In genomic region chr6:25175656-25176055, GRCh38 we compare ENCODE assay signal across 14 cellular contexts.
DNase-seq lines count a peak whose midpoint lies in the region; FAIRE-seq and TF ChIP-seq lines count a peak whose summit lies in the region.
"Had no signal": no experiment of that assay in that cellular context is flagged by ENCODE, and none has a peak within 500 bp of the region (broad histone marks: within the 10 kb centered on the region; RNA-seq: fewer than 3 reads in every experiment).

No MANE protein-coding gene starts in this region.

- H3K14ac ChIP-seq in H1 (ENCODE audit: insufficient read length): no peak overlapping the region

- peak; percentile 62 for DNase-seq in activated CD4-positive, alpha-beta T cell treated with anti-CD3 and anti-CD28 coated beads, Interleukin-2, amount 10 ng/mL, durations not matched to agents 24 days and 14 days
- no peak for DNase-seq in activated CD4-positive, alpha-beta T cell treated with anti-CD3 and anti-CD28 coated beads for 4 hours
- DNase-seq in OCI-M1 (lab: John Stamatoyannopoulos, UW): peak; percentile 74
- no peak for DNase-seq in H1 (ENCODE audit: low read depth in 1 of 2, low spot score in 2 of 2)
- DNase-seq in suprapubic skin (ENCODE audit: low spot score in 2 of 2): no peak
- no peak for DNase-seq in NCI-H187 treated with DMSO at 0.1 percent for 48 hours (lab: John Stamatoyannopoulos, UW)
- no peak for DNase-seq in activated T-cell treated with anti-CD3 and anti-CD28 coated beads, Interleukin-2, amount 50 U/mL, for 24 hours
- no peak for DNase-seq in NCI-H2081 treated with DMSO at 0.1 percent for 48 hours (lab: John Stamatoyannopoulos, UW)
- DNase-seq: activated naive CD8-positive, alpha-beta T cell treated with anti-CD3 and anti-CD28 coated beads, Interleukin-2, amount 50 U/mL, for 24 hours; cortex of kidney; GM23248; kidney; NCI-H1105 treated with DMSO at 0.1 percent for 48 hours; NCI-H82 had no signal

- H2AK5ac ChIP-seq in H1 (ENCODE audit: low read depth, low read length): no peak overlapping the region

- H3K4me1 Mint-ChIP-seq in activated CD4-positive, alpha-beta T cell treated with anti-CD3 and anti-CD28 coated beads, Interleukin-2, amount 10 ng/mL, durations not matched to agents 24 days and 14 days: peaks cover 77% of the 10 kb centered on the region
- H3K4me1 Mint-ChIP-seq in activated T-cell treated with anti-CD3 and anti-CD28 coated beads, Interleukin-2, amount 50 U/mL, for 24 hours (ENCODE audit: low read depth): peaks cover 57% of the 10 kb centered on the region

- H3K27ac ChIP-seq in H1 (ENCODE audit: low read depth, low read length) (no peak overlapping the region), suprapubic skin (peak overlapping the region; percentile 32)
- H3K27ac ChIP-seq: GM23248 had no signal

- no peaks in the 10 kb centered on the region for H3K79me2 ChIP-seq in H1 (ENCODE audit: control insufficient read depth in 1 of 2, insufficient read depth in 2 of 2, low read length in 2 of 2)

- H3K9me3 ChIP-seq in H1 (ENCODE audit: insufficient read depth in 2 of 2, low read depth in 1 of 2, low read length in 1 of 2): no peaks in the 10 kb centered on the region
- no peaks in the 10 kb centered on the region for H3K9me3 ChIP-seq in suprapubic skin

- H4K20me1 ChIP-seq in H1 (replicated peaks in 1 of 2; ENCODE audit: control insufficient read depth in 1 of 2, insufficient read depth in 2 of 2, low read length in 2 of 2): no peaks in the 10 kb centered on the region

- peaks cover 5% of the 10 kb centered on the region for H3K9me3 Mint-ChIP-seq in activated CD4-positive, alpha-beta T cell treated with anti-CD3 and anti-CD28 coated beads, Interleukin-2, amount 10 ng/mL, durations not matched to agents 24 days and 14 days
- H3K9me3 Mint-ChIP-seq in activated T-cell treated with anti-CD3 and anti-CD28 coated beads, Interleukin-2, amount 50 U/mL, for 24 hours: no peaks in the 10 kb centered on the region
- H3K9me3 Mint-ChIP-seq: activated naive CD8-positive, alpha-beta T cell treated with anti-CD3 and anti-CD28 coated beads, Interleukin-2, amount 50 U/mL, for 24 hours had no signal

- no peak overlapping the region for H3K4ac ChIP-seq in H1 (replicated peaks; ENCODE audit: insufficient read length, low read depth, low read length)

- H3K4me1 ChIP-seq in H1 (replicated peaks in 1 of 4; ENCODE audit: control insufficient read depth in 3 of 4, insufficient read depth in 4 of 4, low read length in 3 of 4) (no peaks in the 10 kb centered on the region), suprapubic skin (peaks cover 52% of the 10 kb centered on the region)

- TF ChIP-seq CTCF in H1 (IDR thresholded peaks at IDR 0.05; ENCODE audit: control extremely low read depth in 1 of 3, insufficient read depth in 1 of 3, low read depth in 1 of 3, low read length in 3 of 3) (peak in 2 of 3 experiments; percentile 21 to 23; a peak in 2 of 4 replicates), suprapubic skin (IDR thresholded peaks at IDR 0.05) (no peak)

- H3K27me3 Mint-ChIP-seq in activated CD4-positive, alpha-beta T cell treated with anti-CD3 and anti-CD28 coated beads, Interleukin-2, amount 10 ng/mL, durations not matched to agents 24 days and 14 days: no peaks in the 10 kb centered on the region
- peaks cover 7% of the 10 kb centered on the region for H3K27me3 Mint-ChIP-seq in activated T-cell treated with anti-CD3 and anti-CD28 coated beads, Interleukin-2, amount 50 U/mL, for 24 hours

- CTCF ChIA-PET in H1 (lab: Charles Lee; ENCODE audit: partially characterized antibody): interaction anchor here (1.3 kb wide), 2 partner anchors 10 to 320 kb away, joined by 3 to 4 read pairs; no protein-coding TSS in a partner anchor

- no peak for FAIRE-seq in H1 (lab: Jason Lieb, UNC)
- FAIRE-seq: kidney had no signal

- no peak overlapping the region for H4K5ac ChIP-seq in H1 (ENCODE audit: insufficient read length, low read depth, low read length)

- peak overlapping the region; percentile 76 for H3K27ac Mint-ChIP-seq in activated CD4-positive, alpha-beta T cell treated with anti-CD3 and anti-CD28 coated beads, Interleukin-2, amount 10 ng/mL, durations not matched to agents 24 days and 14 days
- H3K27ac Mint-ChIP-seq in activated T-cell treated with anti-CD3 and anti-CD28 coated beads, Interleukin-2, amount 50 U/mL, for 24 hours: no peak overlapping the region
- H3K27ac Mint-ChIP-seq: activated naive CD8-positive, alpha-beta T cell treated with anti-CD3 and anti-CD28 coated beads, Interleukin-2, amount 50 U/mL, for 24 hours had no signal

- H4K8ac ChIP-seq in H1 (ENCODE audit: extremely low read depth, insufficient read depth, low read length): no peak overlapping the region

- H3K27me3 ChIP-seq in H1 (replicated peaks in 1 of 4; ENCODE audit: control insufficient read depth in 3 of 4, extremely low read depth in 1 of 4, insufficient read depth in 3 of 4, low read length in 3 of 4) (no peaks in the 10 kb centered on the region), suprapubic skin (no peaks in the 10 kb centered on the region)

- H2BK20ac ChIP-seq in H1 (ENCODE audit: low read length): no peak overlapping the region

- TF ChIP-seq EP300 in H1 (IDR thresholded peaks at IDR 0.05; ENCODE audit: borderline replicate concordance in 1 of 2, low read depth in 2 of 2, low read length in 2 of 2) (no peak), suprapubic skin (IDR thresholded peaks at IDR 0.05) (no peak)

- WGBS in H1 (ENCODE audit: extremely low coverage in 1 of 2, insufficient coverage in 1 of 2, insufficient read length in 1 of 2, insufficient replicate concordance in 2 of 2, low coverage in 1 of 2, low lambda C conversion rate in 2 of 2, missing lambda C conversion rate in 1 of 2), 2 experiments: 91% methylated on average over 2 of the region's 2 CpGs; no CpG with 5 or more reads in 1 of the 2 experiments
- 79% methylated on average over 2 of the region's 2 CpGs for WGBS in suprapubic skin

- no peak overlapping the region for H3K18ac ChIP-seq in H1 (ENCODE audit: extremely low read depth, low read length)

- H3K9ac ChIP-seq in H1 (replicated peaks in 1 of 4; ENCODE audit: extremely low read depth in 1 of 4, low read depth in 3 of 4, low read length in 3 of 4): no peak overlapping the region
- H3K9ac ChIP-seq: GM23248 had no signal

- no peak overlapping the region for H2BK15ac ChIP-seq in H1 (ENCODE audit: low read length)

- POLR2A ChIA-PET in H1 (lab: Charles Lee; ENCODE audit: partially characterized antibody): no interaction called here

- H2BK120ac ChIP-seq in H1 (replicated peaks; ENCODE audit: low read depth, low read length): no peak overlapping the region

- peak overlapping the region; percentile 14 for H3K4me3 Mint-ChIP-seq in activated CD4-positive, alpha-beta T cell treated with anti-CD3 and anti-CD28 coated beads, Interleukin-2, amount 10 ng/mL, durations not matched to agents 24 days and 14 days
- H3K4me3 Mint-ChIP-seq in activated T-cell treated with anti-CD3 and anti-CD28 coated beads, Interleukin-2, amount 50 U/mL, for 24 hours: no peak overlapping the region
- H3K4me3 Mint-ChIP-seq: activated naive CD8-positive, alpha-beta T cell treated with anti-CD3 and anti-CD28 coated beads, Interleukin-2, amount 50 U/mL, for 24 hours had no signal

- H3K36me3 ChIP-seq in H1 (ENCODE audit: control insufficient read depth in 2 of 4, insufficient read depth in 4 of 4, low read length in 3 of 4) (no peaks in the 10 kb centered on the region), suprapubic skin (no peaks in the 10 kb centered on the region)

- H3K4me3 ChIP-seq in H1 (ENCODE audit: extremely low read depth in 1 of 4, insufficient read depth in 2 of 4, low read depth in 3 of 4, low read length in 4 of 4) (no peak overlapping the region), suprapubic skin (no peak overlapping the region)
- H3K4me3 ChIP-seq: GM23248 had no signal

- H3K36me3 Mint-ChIP-seq in activated CD4-positive, alpha-beta T cell treated with anti-CD3 and anti-CD28 coated beads, Interleukin-2, amount 10 ng/mL, durations not matched to agents 24 days and 14 days (ENCODE audit: low read depth): no peaks in the 10 kb centered on the region
- no peaks in the 10 kb centered on the region for H3K36me3 Mint-ChIP-seq in activated T-cell treated with anti-CD3 and anti-CD28 coated beads, Interleukin-2, amount 50 U/mL, for 24 hours (ENCODE audit: low read depth)

- H3K23ac ChIP-seq in H1 (ENCODE audit: insufficient read length): no peak overlapping the region

- no peaks in the 10 kb centered on the region for H3K79me1 ChIP-seq in H1 (ENCODE audit: low read depth, low read length)

- H3K4me2 ChIP-seq in H1 (ENCODE audit: insufficient read depth in 1 of 2, low read depth in 2 of 2, low read length in 2 of 2): no peak overlapping the region

- no peak overlapping the region for H2BK12ac ChIP-seq in H1 (ENCODE audit: low read depth, low read length)

- TF ChIP-seq POLR2A in H1 (IDR thresholded peaks at IDR 0.05; ENCODE audit: control extremely low read depth in 1 of 2, low read depth in 2 of 2, low read length in 2 of 2): no peak
- TF ChIP-seq POLR2A in suprapubic skin (IDR thresholded peaks at IDR 0.05): no peak

- TF ChIP-seq RAD21 in H1 (IDR thresholded peaks at IDR 0.05 in 1 of 2, conservative IDR thresholded peaks at IDR 0.05 in 1 of 2; ENCODE audit: low read depth in 2 of 2, low read length in 2 of 2): peak; percentile 45 to 64

- no peaks in the 10 kb centered on the region; the same call in 1 of the 2 replicates for H3K23me2 ChIP-seq in H1 (ENCODE audit: low read depth, low read length)

- H2BK5ac ChIP-seq in H1 (ENCODE audit: low read depth, low read length): no peak overlapping the region

- no peak overlapping the region for H3K56ac ChIP-seq in H1 (replicated peaks; ENCODE audit: insufficient read length, low read depth, low read length)

- intact Hi-C loops in activated CD4-positive, alpha-beta T cell treated with anti-CD3 and anti-CD28 coated beads, Interleukin-2, amount 10 ng/mL, durations not matched to agents 24 days and 14 days (cut with micrococcal nuclease): loop anchor here (5.0 to 10.0 kb wide), 2 partner anchors 88 to 849 kb away; a partner anchor contains a TSS

- no peak overlapping the region for H4K91ac ChIP-seq in H1 (replicated peaks; ENCODE audit: insufficient read length, low read length)

- H2AFZ ChIP-seq in H1 (ENCODE audit: low read length): no peak overlapping the region

TF ChIP-seq in H1, 55 proteins besides CTCF, POLR2A, EP300 and RAD21 (continues in another document):
- no peak for TF ChIP-seq POU5F1 (IDR thresholded peaks at IDR 0.05; ENCODE audit: low read depth, low read length)
- TF ChIP-seq JUN (IDR thresholded peaks at IDR 0.05; ENCODE audit: low read depth, low read length): no peak
- TF ChIP-seq RXRA (IDR thresholded peaks at IDR 0.05; ENCODE audit: insufficient read depth, low read depth, low read length): no peak
- no peak for TF ChIP-seq POLR2AphosphoS5 (IDR thresholded peaks at IDR 0.05; ENCODE audit: low read depth, low read length)
- no peak for TF ChIP-seq MAX (IDR thresholded peaks at IDR 0.05)
- TF ChIP-seq MAFK (IDR thresholded peaks at IDR 0.05; ENCODE audit: low read depth, low read length): no peak
- no peak for TF ChIP-seq TBP (IDR thresholded peaks at IDR 0.05; ENCODE audit: low read depth, low read length)
- TF ChIP-seq SP1 (IDR thresholded peaks at IDR 0.05; ENCODE audit: low read depth, low read length): no peak

Comparison
In these comparisons a context has a peak if more than half of its experiments do, and no peak if none do; other contexts are left out.
1. DNase-seq: peak in activated CD4-positive, alpha-beta T cell treated with anti-CD3 and anti-CD28 coated beads, Interleukin-2, amount 10 ng/mL, durations not matched to agents 24 days and 14 days (single experiment) and OCI-M1 (single experiment); none in activated CD4-positive, alpha-beta T cell treated with anti-CD3 and anti-CD28 coated beads for 4 hours (0 of 2), H1 (0 of 2), suprapubic skin (0 of 2), NCI-H187 treated with DMSO at 0.1 percent for 48 hours (single experiment), activated T-cell treated with anti-CD3 and anti-CD28 coated beads, Interleukin-2, amount 50 U/mL, for 24 hours (single experiment) and NCI-H2081 treated with DMSO at 0.1 percent for 48 hours (single experiment).
2. CTCF ChIP-seq: peak in H1 (2 of 3); none in suprapubic skin (0 of 2).